ENCODE assay signal across 18 cellular contexts in the genomic region with DNA sequence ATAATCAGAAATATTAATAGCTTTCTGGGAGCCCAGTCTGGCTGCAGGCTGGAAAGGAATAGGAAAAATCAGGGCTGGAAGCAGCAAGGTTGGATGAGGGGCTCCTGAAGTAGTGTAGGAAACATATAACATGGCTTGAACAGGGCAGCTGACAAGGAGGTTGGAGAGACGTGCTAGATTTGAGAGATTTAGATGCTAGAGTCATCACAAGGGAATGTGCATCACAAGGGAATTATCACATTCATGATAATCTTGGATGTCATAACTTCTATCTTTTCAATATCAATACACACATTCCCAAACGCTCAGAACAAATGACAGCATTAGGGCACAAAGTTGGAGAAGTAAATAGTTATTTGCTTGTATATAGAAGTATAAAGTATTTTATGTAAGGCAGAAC.
"Had no signal": no experiment of that assay in that cellular context is flagged by ENCODE, and none has a peak within 500 bp of the region (broad histone marks: within the 10 kb centered on the region; RNA-seq: fewer than 3 reads in every experiment).

No MANE protein-coding gene starts in this region.

- H3K4me3 ChIP-seq: ascending aorta, breast epithelium, coronary artery, esophagus muscularis mucosa, heart right ventricle, ovary, prostate gland, upper lobe of right lung had no signal

- H3K4me1 ChIP-seq: ascending aorta, breast epithelium, esophagus muscularis mucosa, heart right ventricle, prostate gland, upper lobe of right lung had no signal

- ATAC-seq: activated CD8-positive, alpha-beta T cell treated with anti-CD3 and anti-CD28 coated beads, Interleukin-2, amount 10 ng/mL, durations not matched to agents 7 days and 5 days; activated naive CD4-positive, alpha-beta T cell treated with anti-CD3 and anti-CD28 coated beads, Interleukin-2, amount 50 U/mL, for 72 hours; left lobe of liver; natural killer cell; stimulated activated memory B cell treated with anti-CD40 and anti-IgM and Interleukin-4, amounts not matched to agents 10 μg/mL and 1 μg/mL and 100 μg/mL, for 72 hours; T-cell; upper lobe of right lung had no signal

- H3K9me3 ChIP-seq: ascending aorta, breast epithelium, esophagus muscularis mucosa, heart right ventricle, ovary, prostate gland, upper lobe of right lung had no signal

- H3K27ac ChIP-seq: ascending aorta, breast epithelium, coronary artery, ovary, prostate gland, upper lobe of right lung had no signal

- DNase-seq: activated CD4-positive, alpha-beta T cell treated with anti-CD3 and anti-CD28 coated beads for 1 hour; activated CD4-positive, alpha-beta T cell treated with anti-CD3 and anti-CD28 coated beads, Interleukin-2, amount 50 U/mL, for 1 hour; activated CD8-positive, alpha-beta T cell treated with anti-CD3 and anti-CD28 coated beads, Interleukin-2, amount 10 ng/mL, durations not matched to agents 7 days and 5 days; activated T-cell treated with anti-CD3 and anti-CD28 coated beads, Interleukin-2, amount 50 U/mL, for 1 hour; heart right ventricle; kidney; natural killer cell; T-cell; upper lobe of right lung had no signal

- H3K27me3 ChIP-seq: ascending aorta, breast epithelium, esophagus muscularis mucosa, ovary, upper lobe of right lung had no signal

- H3K36me3 ChIP-seq: ascending aorta, breast epithelium, esophagus muscularis mucosa, heart right ventricle, ovary, prostate gland, upper lobe of right lung had no signal
